8 cellular contexts compared by ENCODE assay signal in the genomic region with DNA sequence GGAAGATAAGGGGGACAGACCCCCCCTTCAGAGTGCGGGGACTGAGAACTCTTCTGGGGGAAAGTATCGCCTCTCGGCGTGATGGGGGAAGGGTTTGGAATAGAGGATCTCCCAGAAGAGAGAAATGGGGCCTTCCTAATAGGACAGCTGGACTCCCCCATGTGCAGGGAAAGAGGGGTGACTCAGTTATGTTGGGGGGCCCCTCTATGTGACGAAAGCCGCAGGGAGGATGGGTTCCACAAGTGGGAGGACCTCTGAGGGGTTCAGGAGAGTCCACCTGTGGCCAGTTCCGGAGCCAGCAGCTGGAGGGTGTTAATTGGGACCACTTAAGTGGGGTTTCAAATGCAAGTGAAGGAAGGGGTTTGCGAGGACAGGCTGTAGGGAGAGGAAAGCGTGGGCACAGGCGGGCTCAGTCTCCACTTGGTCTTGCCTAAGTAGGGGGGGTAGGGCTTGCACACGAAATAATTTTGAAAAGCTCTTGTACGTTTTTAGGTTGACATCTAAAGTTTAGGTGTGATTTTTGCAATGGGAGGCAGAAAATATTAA. TPM values are rescaled to one million over a fixed set of nuclear protein-coding genes. Genes with fewer than 3 reads are reported as not detected.
A peak's percentile ranks its signal among the peaks of the same experiment; 100 is the strongest.
DNase-seq lines count a peak whose midpoint lies in the region; ATAC-seq, FAIRE-seq and TF ChIP-seq lines count a peak whose summit lies in the region.

No MANE protein-coding gene starts in this region.

- DNase-seq in BE2C = no peak
- DNase-seq in H7 = no peak
- DNase-seq in HepG2 (ENCODE audit: low spot score) = no peak
- no peak for DNase-seq in upper lobe of left lung
- DNase-seq in activated gamma-delta T cell (lab: John Stamatoyannopoulos, UW) = no peak
- DNase-seq in ACHN = no peak

- peak overlapping the region; percentile 97 for H3K4me3 Mint-ChIP-seq in activated T-helper 17 cell treated with anti-CD3 and anti-CD28 coated beads, Interleukin-2, amount 50 U/mL, for 72 hours

- no peaks in the 10 kb centered on the region for H3K27me3 Mint-ChIP-seq in activated T-helper 17 cell treated with anti-CD3 and anti-CD28 coated beads, Interleukin-2, amount 50 U/mL, for 72 hours

- ATAC-seq in activated T-helper 17 cell treated with anti-CD3 and anti-CD28 coated beads, Interleukin-2, amount 50 U/mL, for 72 hours (replicated peaks) = no peak
- no peak for ATAC-seq in HepG2
- ATAC-seq in upper lobe of left lung (ENCODE audit: low FRiP score in 2 of 2) = no peak
- ATAC-seq in GM21619 (IDR thresholded peaks at IDR 0.05; ENCODE audit: unreplicated experiment) = no peak

- H3K4me3 ChIP-seq in BE2C (ENCODE audit: low read depth, low read length) (peak overlapping the region; percentile 77), H7 (ENCODE audit: insufficient read depth, low read depth, low read length) (peak overlapping the region; percentile 54), HepG2 (replicated peaks in 1 of 3; ENCODE audit: insufficient read depth in 1 of 3, low read depth in 2 of 3, low read length in 3 of 3) (peak overlapping the region; percentile 54 to 75 (median 62); a peak in 5 of 6 replicates), upper lobe of left lung (peak overlapping the region; percentile 44 to 89 (median 76))

- H3K36me3 Mint-ChIP-seq in activated T-helper 17 cell treated with anti-CD3 and anti-CD28 coated beads, Interleukin-2, amount 50 U/mL, for 72 hours (ENCODE audit: low read depth) = peaks cover 41% of the 10 kb centered on the region

- CTCF ChIA-PET in HepG2 (lab: Yijun Ruan, JAX; ENCODE audit: low intra/inter-chr PET ratio, low total read pairs) = no interaction called here

- H3K9me3 Mint-ChIP-seq in activated T-helper 17 cell treated with anti-CD3 and anti-CD28 coated beads, Interleukin-2, amount 50 U/mL, for 72 hours = no peaks in the 10 kb centered on the region

- in situ Hi-C loops in HepG2 (cut with HindIII; ENCODE audit: extremely low pct_ligation_motif_present, low pct_unique_long_range_greater_than_20kb) = no loop called here
- in situ Hi-C loops in ACHN (cut with HindIII; ENCODE audit: low pct_ligation_motif_present, low pct_unique_long_range_greater_than_20kb, low sequenced_read_pairs) = no loop called here

- H2AFZ ChIP-seq in HepG2 (ENCODE audit: low read length) = no peak overlapping the region

- TF ChIP-seq EP300 in HepG2 (IDR thresholded peaks at IDR 0.05; ENCODE audit: low read depth in 2 of 2, low read length in 2 of 2) (no peak), HepG2 (CRISPR knock-in tag; IDR thresholded peaks at IDR 0.05; ENCODE audit: borderline replicate concordance) (no peak), upper lobe of left lung (IDR thresholded peaks at IDR 0.05) (no peak)

- no peak for TF ChIP-seq CTCF in BE2C (IDR thresholded peaks at IDR 0.05; ENCODE audit: low read depth, low read length)
- no peak for TF ChIP-seq CTCF in HepG2 (CRISPR knock-in tag; IDR thresholded peaks at IDR 0.05)
- TF ChIP-seq CTCF in upper lobe of left lung (IDR thresholded peaks at IDR 0.05) = no peak

- H3K36me3 ChIP-seq in BE2C (peaks cover 17% of the 10 kb centered on the region), H7 (replicated peaks; ENCODE audit: control insufficient read depth, insufficient read depth, low read length) (peaks cover 9% of the 10 kb centered on the region), HepG2 (replicated peaks in 1 of 2; ENCODE audit: control insufficient read depth in 1 of 2, insufficient read depth in 2 of 2, low read length in 2 of 2) (peaks cover 2 to 13% of the 10 kb centered on the region in 2 experiments; a peak in 3 of 5 replicates), upper lobe of left lung (peaks cover 0 to 8% (median 0%) of the 10 kb centered on the region in 4 donors)

- peak overlapping the region; percentile 98 for H3K27ac Mint-ChIP-seq in activated T-helper 17 cell treated with anti-CD3 and anti-CD28 coated beads, Interleukin-2, amount 50 U/mL, for 72 hours

- FAIRE-seq in HepG2 (lab: Jason Lieb, UNC) = no peak

- intact Hi-C loops in HepG2 (cut with micrococcal nuclease; ENCODE audit: unreplicated experiment) = loop anchor here (2.0 kb wide), 1 partner anchor 20 kb away; no protein-coding TSS in a partner anchor

- H3K4me1 Mint-ChIP-seq in activated T-helper 17 cell treated with anti-CD3 and anti-CD28 coated beads, Interleukin-2, amount 50 U/mL, for 72 hours = peaks cover 10% of the 10 kb centered on the region

- TF ChIP-seq RAD21 in HepG2 (CRISPR knock-in tag; IDR thresholded peaks at IDR 0.05) = no peak

- peak overlapping the region; percentile 70 for H3K4me2 ChIP-seq in HepG2 (ENCODE audit: low read depth, low read length)

- H3K4me1 ChIP-seq in BE2C (no peaks in the 10 kb centered on the region; the same call in 1 of the 2 replicates), HepG2 (ENCODE audit: insufficient read depth, low read length) (peaks cover 17% of the 10 kb centered on the region), upper lobe of left lung (peaks cover 0 to 18% (median 2%) of the 10 kb centered on the region in 4 donors)

- H3K9ac ChIP-seq in HepG2 (ENCODE audit: insufficient read depth, low read depth, low read length) = peak overlapping the region; percentile 69

- 15% methylated on average over 10 of the region's 12 CpGs for WGBS in HepG2 (ENCODE audit: low lambda C conversion rate)
- 1 to 26% methylated on average over 12 of the region's 12 CpGs for WGBS in upper lobe of left lung, 2 donors

- H3K27ac ChIP-seq in HepG2 (ENCODE audit: extremely low read length, insufficient read depth, low read length) = peak overlapping the region; percentile 65
- peak overlapping the region; percentile 81 to 97 (median 86) for H3K27ac ChIP-seq in upper lobe of left lung

- H4K20me1 ChIP-seq in HepG2 (ENCODE audit: insufficient read depth, low read length) = no peaks in the 10 kb centered on the region

- POLR2A ChIA-PET in HepG2 (lab: Yijun Ruan, JAX) = interaction anchor here (2.5 kb wide), 1 partner anchor 40 kb away, joined by 11 read pairs; no protein-coding TSS in a partner anchor

- no peak for TF ChIP-seq POLR2A in HepG2 (IDR thresholded peaks at IDR 0.05; ENCODE audit: insufficient read depth in 1 of 2, low read depth in 2 of 2, low read length in 2 of 2)
- TF ChIP-seq POLR2A in upper lobe of left lung (IDR thresholded peaks at IDR 0.05) = no peak

- no peaks in the 10 kb centered on the region for H3K27me3 ChIP-seq in BE2C
- no peaks in the 10 kb centered on the region for H3K27me3 ChIP-seq in H7 (ENCODE audit: control insufficient read depth, insufficient read depth, low read length)
- no peaks in the 10 kb centered on the region for H3K27me3 ChIP-seq in HepG2 (ENCODE audit: control insufficient read depth in 1 of 2, insufficient read depth in 2 of 2, low read length in 2 of 2)
- H3K27me3 ChIP-seq in upper lobe of left lung = no peaks in the 10 kb centered on the region

- H3K79me2 ChIP-seq in HepG2 (ENCODE audit: insufficient read depth, low read length) = peaks cover 5% of the 10 kb centered on the region

- no TSS peak for BruUV-seq in HepG2 (replicated peaks; lab: Mats Ljungman, UMichigan)

- H3K9me3 ChIP-seq in BE2C (no peaks in the 10 kb centered on the region), HepG2 (ENCODE audit: low read length) (no peaks in the 10 kb centered on the region), upper lobe of left lung (no peaks in the 10 kb centered on the region)

RNA-seq across cellular contexts. Expression of a gene that starts 0.7 kb away (rescaled TPM):
- 12.1 TPM for polyA plus RNA-seq in BE2C (2012; ENCODE audit: insufficient read depth, insufficient read length, low read depth)
- total RNA-seq in H7 (2014; rRNA removed; shearing (Covaris generic)) = 19.6 and 20.4 TPM in 2 replicates
- 10 to 100 TPM; 24.2 to 30.5 TPM for total RNA-seq in activated T-helper 17 cell treated with anti-CD3 and anti-CD28 coated beads, Interleukin-2, amount 50 U/mL, for 72 hours
- total RNA-seq in HepG2 (2016; rRNA removed; fragmentation: Illumina TruSeq; extraction: Trizol) = 9.9 and 10.1 TPM in 2 replicates
- 1.2 and 1.6 TPM in 2 replicates for total RNA-seq in HepG2 (2016; cell fraction: cytosol; rRNA removed; fragmentation: Illumina TruSeq; extraction: Trizol; ENCODE audit: low read depth)
- total RNA-seq in HepG2 (2016; cell fraction: insoluble cytoplasmic fraction; rRNA removed; fragmentation: Illumina TruSeq; extraction: Trizol) = 9.2 and 10.1 TPM in 2 replicates
- total RNA-seq in HepG2 (2016; cell fraction: membrane; rRNA removed; fragmentation: Illumina TruSeq; extraction: Trizol) = 5.1 and 5.5 TPM in 2 replicates
- 7.0 and 7.4 TPM in 2 replicates for total RNA-seq in HepG2 (2016; cell fraction: nucleus; rRNA removed; fragmentation: Illumina TruSeq; extraction: Trizol)
- 3.2 and 5.2 TPM in 2 replicates for polyA plus RNA-seq in HepG2 (2011; rRNA removed)
- polyA plus RNA-seq in HepG2 (2011; cell fraction: cytosol; rRNA removed) = 2.8 and 5.0 TPM in 2 replicates
- 5.5 and 9.7 TPM in 2 replicates for polyA plus RNA-seq in HepG2 (2011; cell fraction: nucleus; rRNA removed)
- polyA plus RNA-seq in HepG2 (2012) = 2.7 and 4.7 TPM in 2 replicates
- 1.3 and 1.5 TPM in 2 replicates for polyA plus RNA-seq in HepG2 (2016; cell fraction: cytosol; fragmentation: Illumina TruSeq; extraction: Trizol; ENCODE audit: low read depth)
- 8.6 and 12.5 TPM in 2 replicates for polyA plus RNA-seq in HepG2 (2016; cell fraction: insoluble cytoplasmic fraction; fragmentation: Illumina TruSeq; extraction: Trizol; ENCODE audit: low read depth)
- polyA plus RNA-seq in HepG2 (2016; cell fraction: membrane; fragmentation: Illumina TruSeq; extraction: Trizol; ENCODE audit: low read depth) = 3.6 and 3.7 TPM in 2 replicates
- polyA plus RNA-seq in HepG2 (2016; cell fraction: nucleus; fragmentation: Illumina TruSeq; extraction: Trizol; ENCODE audit: insufficient read depth, low read depth) = 13.6 and 14.6 TPM in 2 replicates
- 9.3 and 68.5 TPM in 2 replicates for polyA minus RNA-seq in HepG2 (2011; rRNA and poly(A)+ RNA removed; ENCODE audit: low replicate concordance)
- polyA minus RNA-seq in HepG2 (2011; cell fraction: cytosol; rRNA and poly(A)+ RNA removed) = 3.1 and 5.0 TPM in 2 replicates
- 3.9 and 4.2 TPM in 2 replicates for polyA minus RNA-seq in HepG2 (2011; cell fraction: nucleus; rRNA and poly(A)+ RNA removed)
- 1 to 10 TPM; 1.2 to 7.3 (median 6.0) TPM for total RNA-seq in upper lobe of left lung

RNA-seq across cellular contexts. Expression of a gene that starts 13.7 kb away (rescaled TPM):
- 1.1 TPM for polyA plus RNA-seq in BE2C (2012; ENCODE audit: insufficient read depth, insufficient read length, low read depth)
- 0.67 and 0.69 TPM in 2 replicates for total RNA-seq in H7 (2014; rRNA removed; shearing (Covaris generic))
- total RNA-seq in activated T-helper 17 cell treated with anti-CD3 and anti-CD28 coated beads, Interleukin-2, amount 50 U/mL, for 72 hours = 100 to 1,000 TPM in 1 of 2 donors, 10 to 100 TPM in 1; 96.8 to 102 TPM
- total RNA-seq in HepG2 (2016; rRNA removed; fragmentation: Illumina TruSeq; extraction: Trizol) = not detected in 2 replicates
- total RNA-seq in HepG2 (2016; cell fraction: cytosol; rRNA removed; fragmentation: Illumina TruSeq; extraction: Trizol; ENCODE audit: low read depth) = not detected in 2 replicates
- not detected in 2 replicates for total RNA-seq in HepG2 (2016; cell fraction: insoluble cytoplasmic fraction; rRNA removed; fragmentation: Illumina TruSeq; extraction: Trizol)
- not detected in 2 replicates for total RNA-seq in HepG2 (2016; cell fraction: membrane; rRNA removed; fragmentation: Illumina TruSeq; extraction: Trizol)
- not detected in 2 replicates for total RNA-seq in HepG2 (2016; cell fraction: nucleus; rRNA removed; fragmentation: Illumina TruSeq; extraction: Trizol)
- polyA plus RNA-seq in HepG2 (2011; rRNA removed) = 0.11 and 0.18 TPM in 2 replicates
- polyA plus RNA-seq in HepG2 (2011; cell fraction: cytosol; rRNA removed) = 0.03 TPM in 1 of 2 replicates, not detected in the other
- 0.21 and 0.54 TPM in 2 replicates for polyA plus RNA-seq in HepG2 (2011; cell fraction: nucleus; rRNA removed)
- polyA plus RNA-seq in HepG2 (2012) = 0.21 TPM in 2 replicates
- polyA plus RNA-seq in HepG2 (2016; cell fraction: cytosol; fragmentation: Illumina TruSeq; extraction: Trizol; ENCODE audit: low read depth) = not detected in 2 replicates
- polyA plus RNA-seq in HepG2 (2016; cell fraction: insoluble cytoplasmic fraction; fragmentation: Illumina TruSeq; extraction: Trizol; ENCODE audit: low read depth) = not detected in 2 replicates
- polyA plus RNA-seq in HepG2 (2016; cell fraction: membrane; fragmentation: Illumina TruSeq; extraction: Trizol; ENCODE audit: low read depth) = not detected in 2 replicates
- polyA plus RNA-seq in HepG2 (2016; cell fraction: nucleus; fragmentation: Illumina TruSeq; extraction: Trizol; ENCODE audit: insufficient read depth, low read depth) = not detected in 2 replicates
- polyA minus RNA-seq in HepG2 (2011; rRNA and poly(A)+ RNA removed; ENCODE audit: low replicate concordance) = 0.08 and 0.09 TPM in 2 replicates
- not detected in 2 replicates for polyA minus RNA-seq in HepG2 (2011; cell fraction: cytosol; rRNA and poly(A)+ RNA removed)
- not detected in 2 replicates for polyA minus RNA-seq in HepG2 (2011; cell fraction: nucleus; rRNA and poly(A)+ RNA removed)
- 10 to 100 TPM; 11.7 to 46.0 (median 33.9) TPM for total RNA-seq in upper lobe of left lung
